16 cellular contexts compared by ENCODE assay signal in genomic region chr5:158849219-158849791, GRCh38.
"Had no signal": no experiment of that assay in that cellular context is flagged by ENCODE, and none has a peak within 500 bp of the region (broad histone marks: within the 10 kb centered on the region; RNA-seq: fewer than 3 reads in every experiment).

No MANE protein-coding gene starts in this region.

- H3K27me3 ChIP-seq: cardiac muscle cell, esophagus squamous epithelium, tibial artery had no signal

- H3K9me3 ChIP-seq: esophagus squamous epithelium, tibial artery had no signal

- H3K4me3 Mint-ChIP-seq: activated CD4-positive, alpha-beta T cell treated with anti-CD3 and anti-CD28 coated beads, Interleukin-2, amount 10 ng/mL, durations not matched to agents 24 days and 14 days; activated CD8-positive, alpha-beta T cell treated with anti-CD3 and anti-CD28 coated beads, Interleukin-2, amount 10 ng/mL, durations not matched to agents 7 days and 5 days; activated naive CD8-positive, alpha-beta T cell treated with anti-CD3 and anti-CD28 coated beads, Interleukin-2, amount 10 ng/mL, durations not matched to agents 7 days and 5 days; activated T-cell treated with anti-CD3 and anti-CD28 coated beads, Interleukin-2, amount 50 U/mL, for 24 hours; effector memory CD8-positive, alpha-beta T cell; natural killer cell; T-helper 2 cell treated with Interferon-gamma antibody and Interleukin-4, amounts not matched to agents 5 μg/mL and 100 μg/mL, for 36 hours had no signal

- H3K36me3 Mint-ChIP-seq: activated naive CD8-positive, alpha-beta T cell treated with anti-CD3 and anti-CD28 coated beads, Interleukin-2, amount 10 ng/mL, durations not matched to agents 7 days and 5 days; natural killer cell had no signal

- FAIRE-seq: TTC549 had no signal

- H3K4me3 ChIP-seq: cardiac muscle cell, esophagus squamous epithelium, tibial artery had no signal

- DNase-seq: activated CD4-positive, alpha-beta T cell treated with anti-CD3 and anti-CD28 coated beads, Interleukin-2, amount 10 ng/mL, durations not matched to agents 24 days and 14 days; activated CD8-positive, alpha-beta T cell treated with anti-CD3 and anti-CD28 coated beads, Interleukin-2, amount 10 ng/mL, durations not matched to agents 7 days and 5 days; activated naive CD4-positive, alpha-beta T cell treated with Interleukin-2 at 50 U/mL for 16 hours; activated naive CD8-positive, alpha-beta T cell treated with anti-CD3 and anti-CD28 coated beads, Interleukin-2, amount 10 ng/mL, durations not matched to agents 7 days and 5 days; activated T-cell treated with anti-CD3 and anti-CD28 coated beads, Interleukin-2, amount 50 U/mL, for 24 hours; amygdala; effector memory CD8-positive, alpha-beta T cell; esophagus squamous epithelium; mesendoderm; natural killer cell; posterior cingulate gyrus; tibial artery had no signal

- H3K27ac Mint-ChIP-seq: activated CD4-positive, alpha-beta T cell treated with anti-CD3 and anti-CD28 coated beads, Interleukin-2, amount 10 ng/mL, durations not matched to agents 24 days and 14 days; activated CD8-positive, alpha-beta T cell treated with anti-CD3 and anti-CD28 coated beads, Interleukin-2, amount 10 ng/mL, durations not matched to agents 7 days and 5 days; activated naive CD8-positive, alpha-beta T cell treated with anti-CD3 and anti-CD28 coated beads, Interleukin-2, amount 10 ng/mL, durations not matched to agents 7 days and 5 days; activated T-cell treated with anti-CD3 and anti-CD28 coated beads, Interleukin-2, amount 50 U/mL, for 24 hours; activated T-helper 2 cell treated with anti-CD3 and anti-CD28 coated beads, Interferon-gamma antibody, Interleukin-2, Interleukin-4, amounts not matched to agents 10 μg/mL and 5 μg/mL and 100 μg/mL, durations not matched to agents 14 hours and 24 hours and 36 hours; effector memory CD8-positive, alpha-beta T cell; natural killer cell; T-helper 2 cell treated with Interferon-gamma antibody and Interleukin-4, amounts not matched to agents 5 μg/mL and 100 μg/mL, for 36 hours had no signal

- H3K9me3 Mint-ChIP-seq: activated T-cell treated with anti-CD3 and anti-CD28 coated beads, Interleukin-2, amount 50 U/mL, for 24 hours; activated T-helper 2 cell treated with anti-CD3 and anti-CD28 coated beads, Interferon-gamma antibody, Interleukin-2, Interleukin-4, amounts not matched to agents 10 μg/mL and 5 μg/mL and 100 μg/mL, durations not matched to agents 14 hours and 24 hours and 36 hours; effector memory CD8-positive, alpha-beta T cell; natural killer cell; T-helper 2 cell treated with Interferon-gamma antibody and Interleukin-4, amounts not matched to agents 5 μg/mL and 100 μg/mL, for 36 hours had no signal

- H3K4me1 Mint-ChIP-seq: natural killer cell had no signal

- H3K36me3 ChIP-seq: cardiac muscle cell, esophagus squamous epithelium, tibial artery had no signal

- ATAC-seq: activated CD8-positive, alpha-beta T cell treated with anti-CD3 and anti-CD28 coated beads, Interleukin-2, amount 10 ng/mL, durations not matched to agents 7 days and 5 days; effector memory CD8-positive, alpha-beta T cell had no signal

- H3K27ac ChIP-seq: cardiac muscle cell, esophagus squamous epithelium, tibial artery had no signal

- H3K27me3 Mint-ChIP-seq: activated naive CD8-positive, alpha-beta T cell treated with anti-CD3 and anti-CD28 coated beads, Interleukin-2, amount 10 ng/mL, durations not matched to agents 7 days and 5 days; activated T-cell treated with anti-CD3 and anti-CD28 coated beads, Interleukin-2, amount 50 U/mL, for 24 hours had no signal
